26 cellular contexts compared by ENCODE assay signal in genomic region chr5:131710391-131710790, GRCh38.
"Had no signal": no experiment of that assay in that cellular context is flagged by ENCODE, and none has a peak within 500 bp of the region (broad histone marks: within the 10 kb centered on the region; RNA-seq: fewer than 3 reads in every experiment).

No MANE protein-coding gene starts in this region.

- H3K4me3 ChIP-seq: MG63, SK-N-MC had no signal

- H3K27ac ChIP-seq: KMS-11, SK-N-MC, VCaP had no signal

- H3K4me2 ChIP-seq: KMS-11 had no signal

- H3K27me3 Mint-ChIP-seq: activated CD4-positive, alpha-beta memory T cell treated with anti-CD3 and anti-CD28 coated beads for 36 hours; activated CD4-positive, alpha-beta T cell treated with anti-CD3 and anti-CD28 coated beads, Interleukin-2, amount 10 ng/mL, durations not matched to agents 7 days and 5 days had no signal

- DNase-seq: activated CD4-positive, alpha-beta memory T cell treated with anti-CD3 and anti-CD28 coated beads for 36 hours; activated CD4-positive, alpha-beta T cell treated with anti-CD3 and anti-CD28 coated beads, Interleukin-2, amount 10 ng/mL, durations not matched to agents 7 days and 5 days; activated CD4-positive, CD25-positive, alpha-beta regulatory T cell; activated CD8-positive, alpha-beta memory T cell treated with anti-CD3 and anti-CD28 coated beads, Interleukin-2, amount 50 U/mL, for 4 hours; activated gamma-delta T cell treated with Interleukin-2 at 50 U/mL for 16 hours; activated naive CD4-positive, alpha-beta T cell treated with anti-CD3 and anti-CD28 coated beads, Interleukin-2, amount 50 U/mL, for 16 hours; activated T-cell treated with anti-CD3 and anti-CD28 coated beads, Interleukin-2, amount 50 U/mL, for 72 hours; anterior cingulate cortex; cerebellar nuclear complex; MG63; NCI-H1105; NCI-H1436; NCI-H1694 treated with DMSO at 0.1 percent for 48 hours; NCI-H2029 treated with DMSO at 0.1 percent for 48 hours; NCI-H345; NCI-H510A; NCI-H526 treated with DMSO at 0.1 percent for 48 hours; NCI-H82; RPMI8226; T-helper 1 cell had no signal

- H3K9me3 Mint-ChIP-seq: activated CD4-positive, alpha-beta memory T cell treated with anti-CD3 and anti-CD28 coated beads for 36 hours; activated CD4-positive, alpha-beta T cell treated with anti-CD3 and anti-CD28 coated beads, Interleukin-2, amount 10 ng/mL, durations not matched to agents 7 days and 5 days; activated T-cell treated with anti-CD3 and anti-CD28 coated beads, Interleukin-2, amount 50 U/mL, for 72 hours; activated T-helper 2 cell treated with anti-CD3 and anti-CD28 coated beads, Interferon-gamma antibody, Interleukin-2, Interleukin-4, amounts not matched to agents 10 μg/mL and 5 μg/mL and 100 μg/mL, durations not matched to agents 14 hours and 24 hours and 36 hours had no signal

- H3K27ac Mint-ChIP-seq: activated CD4-positive, alpha-beta memory T cell treated with anti-CD3 and anti-CD28 coated beads for 36 hours; activated CD4-positive, alpha-beta T cell treated with anti-CD3 and anti-CD28 coated beads, Interleukin-2, amount 10 ng/mL, durations not matched to agents 7 days and 5 days; activated T-cell treated with anti-CD3 and anti-CD28 coated beads, Interleukin-2, amount 50 U/mL, for 72 hours; activated T-helper 2 cell treated with anti-CD3 and anti-CD28 coated beads, Interferon-gamma antibody, Interleukin-2, Interleukin-4, amounts not matched to agents 10 μg/mL and 5 μg/mL and 100 μg/mL, durations not matched to agents 14 hours and 24 hours and 36 hours had no signal

- H3K4me3 Mint-ChIP-seq: activated CD4-positive, alpha-beta memory T cell treated with anti-CD3 and anti-CD28 coated beads for 36 hours; activated CD4-positive, alpha-beta T cell treated with anti-CD3 and anti-CD28 coated beads, Interleukin-2, amount 10 ng/mL, durations not matched to agents 7 days and 5 days; activated T-cell treated with anti-CD3 and anti-CD28 coated beads, Interleukin-2, amount 50 U/mL, for 72 hours had no signal

- H3K9ac ChIP-seq: KMS-11 had no signal

- ATAC-seq: activated T-cell treated with anti-CD3 and anti-CD28 coated beads, Interleukin-2, amount 50 U/mL, for 72 hours; Panc1; Right ventricle myocardium inferior had no signal

- H3K9me3 ChIP-seq: MG63 had no signal

- H3K27me3 ChIP-seq: MG63 had no signal
